Comparison of ENCODE assay signal across 28 cellular contexts in genomic region chr13:77529501-77529840, GRCh38. TPM values are rescaled to one million over a fixed set of nuclear protein-coding genes. Genes with fewer than 3 reads are reported as not detected.
"Had no signal": no experiment of that assay in that cellular context is flagged by ENCODE, and none has a peak within 500 bp of the region (broad histone marks: within the 10 kb centered on the region; RNA-seq: fewer than 3 reads in every experiment).

No MANE protein-coding gene starts in this region.

- H3K79me2 ChIP-seq: hepatocyte had no signal

- H3K4me1 ChIP-seq: left lung, right atrium auricular region, right lobe of liver, vagina had no signal

- H3K36me3 Mint-ChIP-seq: naive thymus-derived CD4-positive, alpha-beta T cell; natural killer cell treated with Interleukin-12 subunit alpha and Interleukin-12 subunit beta and Interleukin-15 and Interleukin-18, amount 100 ng/mL, for 72 hours; stimulated activated memory B cell treated with anti-CD40 and anti-IgM and Interleukin-4, amounts not matched to agents 10 μg/mL and 1 μg/mL and 100 μg/mL, for 72 hours had no signal

- H3K4me1 Mint-ChIP-seq: naive thymus-derived CD4-positive, alpha-beta T cell; stimulated activated memory B cell treated with anti-CD40 and anti-IgM and Interleukin-4, amounts not matched to agents 10 μg/mL and 1 μg/mL and 100 μg/mL, for 72 hours had no signal

- DNase-seq: kidney; left colon; left lung; midbrain; mucosa of descending colon; naive thymus-derived CD4-positive, alpha-beta T cell; ovary; right lobe of liver; stimulated activated CD4-positive, alpha-beta T cell treated with anti-CD3 and anti-CD28 coated beads, Interleukin-1b, Interleukin-23, amount 100 ng/mL, for 48 hours; stimulated activated CD4-positive, alpha-beta T cell treated with anti-CD3 and anti-CD28 coated beads, Interleukin-2, amount 100 ng/mL, for 48 hours; stimulated activated CD4-positive, alpha-beta T cell treated with anti-CD3 and anti-CD28 coated beads, Interleukin-4, amount 100 ng/mL, for 4 hours; stimulated activated CD8-positive, alpha-beta memory T cell treated with anti-CD3 and anti-CD28 coated beads, Interleukin-4, amount 100 ng/mL, for 48 hours; stimulated activated naive CD4-positive, alpha-beta T cell treated with Interleukin-2 at 50 U/mL for 16 hours; stimulated activated naive CD8-positive, alpha-beta T cell treated with anti-CD3 and anti-CD28 coated beads, Interleukin-15, amount 100 ng/mL, for 72 hours; substantia nigra; upper lobe of left lung had no signal

- H3K27me3 ChIP-seq: hepatocyte, left lung, ovary, right atrium auricular region, right lobe of liver, tibial nerve, upper lobe of left lung, vagina had no signal

- H3K9me3 Mint-ChIP-seq: natural killer cell treated with Interleukin-12 subunit alpha and Interleukin-12 subunit beta and Interleukin-15 and Interleukin-18, amount 100 ng/mL, for 72 hours; stimulated activated memory B cell treated with anti-CD40 and anti-IgM and Interleukin-4, amounts not matched to agents 10 μg/mL and 1 μg/mL and 100 μg/mL, for 72 hours; stimulated activated naive CD8-positive, alpha-beta T cell treated with anti-CD3 and anti-CD28 coated beads, Interleukin-15, amount 100 ng/mL, for 72 hours had no signal

- ATAC-seq: left colon; left lung; mucosa of descending colon; naive thymus-derived CD4-positive, alpha-beta T cell; natural killer cell treated with Interleukin-12 subunit alpha and Interleukin-12 subunit beta and Interleukin-15 and Interleukin-18, amount 100 ng/mL, for 72 hours; right lobe of liver had no signal

- H2AFZ ChIP-seq: hepatocyte had no signal

- H3K4me2 ChIP-seq: hepatocyte, smooth muscle cell had no signal

- H3K27ac Mint-ChIP-seq: naive thymus-derived CD4-positive, alpha-beta T cell; natural killer cell treated with Interleukin-12 subunit alpha and Interleukin-12 subunit beta and Interleukin-15 and Interleukin-18, amount 100 ng/mL, for 72 hours; progenitor cell of endocrine pancreas; stimulated activated memory B cell treated with anti-CD40 and anti-IgM and Interleukin-4, amounts not matched to agents 10 μg/mL and 1 μg/mL and 100 μg/mL, for 72 hours; stimulated activated naive CD8-positive, alpha-beta T cell treated with anti-CD3 and anti-CD28 coated beads, Interleukin-15, amount 100 ng/mL, for 72 hours had no signal

- H3K27ac ChIP-seq: hepatocyte, left lung, ovary, right atrium auricular region, right lobe of liver, tibial nerve, upper lobe of left lung, vagina had no signal

- H3K27me3 Mint-ChIP-seq: progenitor cell of endocrine pancreas had no signal

- H3K4me3 Mint-ChIP-seq: naive thymus-derived CD4-positive, alpha-beta T cell; natural killer cell treated with Interleukin-12 subunit alpha and Interleukin-12 subunit beta and Interleukin-15 and Interleukin-18, amount 100 ng/mL, for 72 hours; stimulated activated memory B cell treated with anti-CD40 and anti-IgM and Interleukin-4, amounts not matched to agents 10 μg/mL and 1 μg/mL and 100 μg/mL, for 72 hours; stimulated activated naive CD8-positive, alpha-beta T cell treated with anti-CD3 and anti-CD28 coated beads, Interleukin-15, amount 100 ng/mL, for 72 hours had no signal

- H3K36me3 ChIP-seq: left lung, ovary, right atrium auricular region, right lobe of liver, tibial nerve, upper lobe of left lung, vagina had no signal

- H3K9me3 ChIP-seq: left lung, mucosa of descending colon, ovary, right atrium auricular region, right lobe of liver, tibial nerve, upper lobe of left lung, vagina had no signal

- H3K4me3 ChIP-seq: hepatocyte, left lung, lung, mucosa of descending colon, ovary, right atrium auricular region, right lobe of liver, smooth muscle cell, tibial nerve, upper lobe of left lung, vagina had no signal

RNA-seq across cellular contexts. Expression of gene SCEL, which starts 6.0 kb away (rescaled TPM):
- total RNA-seq: myocyte; naive thymus-derived CD4-positive, alpha-beta T cell; natural killer cell treated with Interleukin-12 subunit alpha and Interleukin-12 subunit beta and Interleukin-15 and Interleukin-18, amount 100 ng/mL, for 72 hours; ovary; progenitor cell of endocrine pancreas; right lobe of liver; skeletal muscle tissue; tibial nerve had no signal
- polyA plus RNA-seq: naive thymus-derived CD4-positive, alpha-beta T cell; urinary bladder had no signal
